15 cellular contexts compared by ENCODE assay signal in the genomic region with DNA sequence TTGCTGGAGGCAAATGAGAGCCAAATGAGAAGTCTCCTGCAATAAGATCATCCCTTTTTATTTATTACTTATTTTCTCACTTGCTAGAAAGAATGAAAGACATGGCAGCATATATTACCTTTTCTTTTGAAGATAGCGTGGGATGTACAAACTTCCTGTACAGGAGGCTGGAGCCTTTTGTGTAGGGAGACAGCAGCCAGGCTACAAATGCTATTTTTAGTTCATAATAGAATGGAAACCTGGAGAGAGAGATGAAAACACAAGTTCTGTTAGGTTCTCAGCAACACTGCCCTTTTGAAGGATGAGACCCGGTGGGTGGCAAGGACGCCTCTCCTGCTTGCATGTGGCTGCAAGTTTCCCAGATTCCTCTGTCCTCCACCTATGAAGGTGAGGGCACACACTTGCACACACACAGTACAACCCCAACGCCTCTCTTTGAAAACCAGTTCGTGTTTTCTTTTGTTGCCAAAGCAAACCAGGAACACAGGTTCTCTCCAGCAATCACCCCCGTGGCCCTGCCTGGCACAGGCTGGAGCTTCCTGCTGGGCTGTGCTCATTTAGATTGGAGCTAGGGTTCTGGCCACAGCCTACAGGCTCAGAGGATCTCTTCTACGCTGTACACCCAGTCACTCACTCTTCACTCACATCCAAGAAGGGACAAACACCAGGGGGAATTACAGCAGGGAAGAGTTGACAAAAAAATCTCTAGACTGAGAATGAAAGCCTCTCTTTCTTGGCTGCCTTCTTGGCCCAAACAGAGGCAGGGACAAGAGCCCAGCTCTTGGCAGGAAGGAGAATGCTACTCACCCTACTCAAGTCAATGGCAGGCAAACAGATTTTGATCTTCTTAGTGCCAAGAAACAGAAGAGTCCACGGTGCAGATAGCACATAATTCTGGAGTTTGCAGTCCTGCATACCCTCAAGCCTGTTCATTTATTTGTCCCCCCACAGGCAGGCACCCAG. TPM values are rescaled to one million over a fixed set of nuclear protein-coding genes. Genes with fewer than 3 reads are reported as not detected.
A peak's percentile ranks its signal among the peaks of the same experiment; 100 is the strongest.
DNase-seq lines count a peak whose midpoint lies in the region; ATAC-seq and TF ChIP-seq lines count a peak whose summit lies in the region.
"Had no signal": no experiment of that assay in that cellular context is flagged by ENCODE, and none has a peak within 500 bp of the region (broad histone marks: within the 10 kb centered on the region; RNA-seq: fewer than 3 reads in every experiment).

No MANE protein-coding gene starts in this region.

- no peaks in the 10 kb centered on the region for H3K36me3 ChIP-seq in ovary
- H3K36me3 ChIP-seq: neutrophil had no signal

- WGBS in ovary, 3 donors: 55 to 68% (median 65%) methylated on average over 8 of the region's 8 CpGs

- intact Hi-C loops in ovary (cut with DNase I): no loop called here
- intact Hi-C loops in activated CD4-positive, alpha-beta T cell treated with anti-CD3 and anti-CD28 coated beads for 36 hours (cut with DNase I, micrococcal nuclease): no loop called here

- no peaks in the 10 kb centered on the region for H3K9me3 Mint-ChIP-seq in activated CD4-positive, alpha-beta T cell treated with anti-CD3 and anti-CD28 coated beads for 36 hours (ENCODE audit: low read depth)
- H3K9me3 Mint-ChIP-seq: activated naive CD8-positive, alpha-beta T cell treated with anti-CD3 and anti-CD28 coated beads, Interleukin-2, amount 50 U/mL, for 24 hours had no signal

- no peaks in the 10 kb centered on the region for H3K9me3 ChIP-seq in ovary
- H3K9me3 ChIP-seq: neutrophil had no signal

- TF ChIP-seq CTCF in ovary (IDR thresholded peaks at IDR 0.05): no peak

- H3K4me3 ChIP-seq in ovary: no peak overlapping the region

- H3K27ac ChIP-seq in ovary: no peak overlapping the region
- H3K27ac ChIP-seq: neutrophil had no signal

- no peaks in the 10 kb centered on the region for H3K27me3 ChIP-seq in ovary

- TF ChIP-seq EP300 in ovary (IDR thresholded peaks at IDR 0.05): no peak

- POLR2A ChIA-PET in activated CD4-positive, alpha-beta T cell treated with anti-CD3 and anti-CD28 coated beads for 36 hours (lab: Charles Lee): no interaction called here

- DNase-seq in Ammon's horn (ENCODE audit: low spot score) (peak; percentile 46), NCI-H2081 (lab: John Stamatoyannopoulos, UW) (peak; percentile 83 to 95), dermis blood vessel endothelial cell (peak; percentile 21), mesenteric fat pad (ENCODE audit: low spot score) (peak; percentile 37), ovary (no peak), NCI-H82 (lab: John Stamatoyannopoulos, UW) (no peak), activated gamma-delta T cell treated with Interleukin-2 at 50 U/mL for 16 hours (no peak)
- DNase-seq in activated CD4-positive, alpha-beta T cell treated with anti-CD3 and anti-CD28 coated beads for 36 hours: no peak
- DNase-seq: activated CD8-positive, alpha-beta memory T cell treated with anti-CD3 and anti-CD28 coated beads, Interleukin-2, amount 10 ng/mL, durations not matched to agents 7 days and 5 days; activated naive CD8-positive, alpha-beta T cell treated with anti-CD3 and anti-CD28 coated beads, Interleukin-2, amount 50 U/mL, for 24 hours; H7; KG1; stimulated activated CD4-positive, alpha-beta T cell treated with anti-CD3 and anti-CD28 coated beads, Interleukin-1b, Interleukin-23, amount 100 ng/mL, for 48 hours; stimulated activated naive CD4-positive, alpha-beta T cell treated with Interleukin-2 at 50 U/mL for 16 hours had no signal

- no peak overlapping the region for H3K4me3 Mint-ChIP-seq in activated CD4-positive, alpha-beta T cell treated with anti-CD3 and anti-CD28 coated beads for 36 hours
- H3K4me3 Mint-ChIP-seq: activated CD8-positive, alpha-beta memory T cell treated with anti-CD3 and anti-CD28 coated beads, Interleukin-2, amount 10 ng/mL, durations not matched to agents 7 days and 5 days; activated naive CD8-positive, alpha-beta T cell treated with anti-CD3 and anti-CD28 coated beads, Interleukin-2, amount 50 U/mL, for 24 hours had no signal

- no peaks in the 10 kb centered on the region for H3K36me3 Mint-ChIP-seq in activated CD4-positive, alpha-beta T cell treated with anti-CD3 and anti-CD28 coated beads for 36 hours (ENCODE audit: low read depth)
- H3K36me3 Mint-ChIP-seq: activated CD8-positive, alpha-beta memory T cell treated with anti-CD3 and anti-CD28 coated beads, Interleukin-2, amount 10 ng/mL, durations not matched to agents 7 days and 5 days had no signal

- no peak for ATAC-seq in activated CD4-positive, alpha-beta T cell treated with anti-CD3 and anti-CD28 coated beads for 36 hours
- ATAC-seq: activated CD8-positive, alpha-beta memory T cell treated with anti-CD3 and anti-CD28 coated beads, Interleukin-2, amount 10 ng/mL, durations not matched to agents 7 days and 5 days; activated naive CD8-positive, alpha-beta T cell treated with anti-CD3 and anti-CD28 coated beads, Interleukin-2, amount 50 U/mL, for 24 hours had no signal

- no peaks in the 10 kb centered on the region for H3K4me1 Mint-ChIP-seq in activated CD4-positive, alpha-beta T cell treated with anti-CD3 and anti-CD28 coated beads for 36 hours
- H3K4me1 Mint-ChIP-seq: activated CD8-positive, alpha-beta memory T cell treated with anti-CD3 and anti-CD28 coated beads, Interleukin-2, amount 10 ng/mL, durations not matched to agents 7 days and 5 days; activated naive CD8-positive, alpha-beta T cell treated with anti-CD3 and anti-CD28 coated beads, Interleukin-2, amount 50 U/mL, for 24 hours had no signal

- CTCF ChIA-PET in activated CD4-positive, alpha-beta T cell treated with anti-CD3 and anti-CD28 coated beads for 36 hours (lab: Charles Lee): no interaction called here

- TF ChIP-seq POLR2A in ovary (IDR thresholded peaks at IDR 0.05): no peak

- H3K27me3 Mint-ChIP-seq in activated CD4-positive, alpha-beta T cell treated with anti-CD3 and anti-CD28 coated beads for 36 hours: no peaks in the 10 kb centered on the region

- H3K4me1 ChIP-seq in ovary (ENCODE audit: insufficient read depth): peaks cover 3% of the 10 kb centered on the region

- no peak overlapping the region for H3K27ac Mint-ChIP-seq in activated CD4-positive, alpha-beta T cell treated with anti-CD3 and anti-CD28 coated beads for 36 hours
- H3K27ac Mint-ChIP-seq: activated CD8-positive, alpha-beta memory T cell treated with anti-CD3 and anti-CD28 coated beads, Interleukin-2, amount 10 ng/mL, durations not matched to agents 7 days and 5 days; activated naive CD8-positive, alpha-beta T cell treated with anti-CD3 and anti-CD28 coated beads, Interleukin-2, amount 50 U/mL, for 24 hours had no signal

RNA-seq across cellular contexts. Expression of gene MRPL35, which starts 55.6 kb away (rescaled TPM):
- total RNA-seq in dermis blood vessel endothelial cell (43.2 and 63.1 TPM in 2 replicates), mesenteric fat pad (30.9 TPM), ovary (10 to 100 TPM in 6 of 7 donors, 1 to 10 TPM in 1; 9.5 to 29.7 (median 21.4) TPM)
- polyA plus RNA-seq in ovary: 10 to 100 TPM; 18.6 to 49.1 TPM
- 10 to 100 TPM; 83.2 to 93.2 TPM for total RNA-seq in activated CD4-positive, alpha-beta T cell treated with anti-CD3 and anti-CD28 coated beads for 36 hours

RNA-seq across cellular contexts. Expression of gene IMMT, which starts 59.6 kb away (rescaled TPM):
- total RNA-seq in dermis blood vessel endothelial cell (58.5 and 91.5 TPM in 2 replicates), mesenteric fat pad (85.2 TPM), ovary (10 to 100 TPM; 22.8 to 64.9 (median 48.4) TPM)
- 10 to 100 TPM; 30.6 to 99.4 TPM for polyA plus RNA-seq in ovary
- 100 to 1,000 TPM; 172 to 182 TPM for total RNA-seq in activated CD4-positive, alpha-beta T cell treated with anti-CD3 and anti-CD28 coated beads for 36 hours

Comparison
In these comparisons a context has a peak if more than half of its experiments do, and no peak if none do; other contexts are left out.
1. DNase-seq: peak in Ammon's horn (single experiment), NCI-H2081 (2 of 2), dermis blood vessel endothelial cell (single experiment) and mesenteric fat pad (single experiment); none in ovary (0 of 5), activated CD4-positive, alpha-beta T cell treated with anti-CD3 and anti-CD28 coated beads for 36 hours (single experiment), NCI-H82 (single experiment) and activated gamma-delta T cell treated with Interleukin-2 at 50 U/mL for 16 hours (single experiment).